Comparison of ENCODE assay signal across 15 cellular contexts in genomic region chr6:88864347-88865057, GRCh38.
DNase-seq lines count a peak whose midpoint lies in the region; ATAC-seq lines count a peak whose summit lies in the region.
"Had no signal": no experiment of that assay in that cellular context is flagged by ENCODE, and none has a peak within 500 bp of the region (broad histone marks: within the 10 kb centered on the region; RNA-seq: fewer than 3 reads in every experiment).

No MANE protein-coding gene starts in this region.

- ATAC-seq in activated T-cell treated with anti-CD3 and anti-CD28 coated beads, Interleukin-2, amount 50 U/mL, for 72 hours (replicated peaks in 1 of 2) = peak; percentile 73 to 81
- ATAC-seq in activated T-cell treated with anti-CD3 and anti-CD28 coated beads, Interleukin-2, amount 50 U/mL, for 4 hours = no peak
- no peak for ATAC-seq in HG03196 (IDR thresholded peaks at IDR 0.05; ENCODE audit: unreplicated experiment)

- peaks cover 2% of the 10 kb centered on the region in 2 donors for H3K36me3 Mint-ChIP-seq in activated T-cell treated with anti-CD3 and anti-CD28 coated beads, Interleukin-2, amount 50 U/mL, for 72 hours (ENCODE audit: insufficient read depth in 2 of 2)
- peaks cover 14% of the 10 kb centered on the region for H3K36me3 Mint-ChIP-seq in activated T-cell treated with anti-CD3 and anti-CD28 coated beads, Interleukin-2, amount 50 U/mL, for 4 hours (ENCODE audit: insufficient read depth)
- peaks cover 19% of the 10 kb centered on the region for H3K36me3 Mint-ChIP-seq in T-helper 1 cell treated with Interleukin-12 subunit alpha and Interleukin-12 subunit beta and Interleukin-4 antibody, amounts not matched to agents 30 μg/mL and 1 μg/mL, for 36 hours (ENCODE audit: low read depth)

- peaks cover 30% of the 10 kb centered on the region for H3K4me1 Mint-ChIP-seq in activated T-cell treated with anti-CD3 and anti-CD28 coated beads, Interleukin-2, amount 50 U/mL, for 72 hours (ENCODE audit: low read depth)
- peaks cover 23% of the 10 kb centered on the region for H3K4me1 Mint-ChIP-seq in activated T-cell treated with anti-CD3 and anti-CD28 coated beads, Interleukin-2, amount 50 U/mL, for 4 hours (ENCODE audit: low read depth)
- peaks cover 30% of the 10 kb centered on the region for H3K4me1 Mint-ChIP-seq in T-helper 1 cell treated with Interleukin-12 subunit alpha and Interleukin-12 subunit beta and Interleukin-4 antibody, amounts not matched to agents 30 μg/mL and 1 μg/mL, for 36 hours (ENCODE audit: low read depth)

- H3K27ac Mint-ChIP-seq in activated T-cell treated with anti-CD3 and anti-CD28 coated beads, Interleukin-2, amount 50 U/mL, for 72 hours = peak overlapping the region; percentile 18
- H3K27ac Mint-ChIP-seq in T-helper 1 cell treated with Interleukin-12 subunit alpha and Interleukin-12 subunit beta and Interleukin-4 antibody, amounts not matched to agents 30 μg/mL and 1 μg/mL, for 36 hours = peak overlapping the region; percentile 16

- no peaks in the 10 kb centered on the region for H3K9me3 Mint-ChIP-seq in activated T-cell treated with anti-CD3 and anti-CD28 coated beads, Interleukin-2, amount 50 U/mL, for 72 hours
- H3K9me3 Mint-ChIP-seq in activated T-cell treated with anti-CD3 and anti-CD28 coated beads, Interleukin-2, amount 50 U/mL, for 4 hours = no peaks in the 10 kb centered on the region
- H3K9me3 Mint-ChIP-seq in T-helper 1 cell treated with Interleukin-12 subunit alpha and Interleukin-12 subunit beta and Interleukin-4 antibody, amounts not matched to agents 30 μg/mL and 1 μg/mL, for 36 hours = no peaks in the 10 kb centered on the region

- no peaks in the 10 kb centered on the region for H3K27me3 Mint-ChIP-seq in activated T-cell treated with anti-CD3 and anti-CD28 coated beads, Interleukin-2, amount 50 U/mL, for 72 hours (ENCODE audit: low read depth)
- H3K27me3 Mint-ChIP-seq in activated T-cell treated with anti-CD3 and anti-CD28 coated beads, Interleukin-2, amount 50 U/mL, for 4 hours (ENCODE audit: low read depth) = no peaks in the 10 kb centered on the region
- H3K27me3 Mint-ChIP-seq in T-helper 1 cell treated with Interleukin-12 subunit alpha and Interleukin-12 subunit beta and Interleukin-4 antibody, amounts not matched to agents 30 μg/mL and 1 μg/mL, for 36 hours (ENCODE audit: low read depth) = no peaks in the 10 kb centered on the region

- DNase-seq in NCI-H2029 treated with DMSO at 0.1 percent for 48 hours (lab: John Stamatoyannopoulos, UW) (peak; percentile 8), NCI-H2029 (lab: John Stamatoyannopoulos, UW) (no peak), renal cortical epithelial cell (ENCODE audit: low read depth) (peak; percentile 24), kidney glomerular epithelial cell (lab: John Stamatoyannopoulos, UW) (no peak)
- no peak for DNase-seq in activated T-cell treated with anti-CD3 and anti-CD28 coated beads, Interleukin-2, amount 50 U/mL, for 72 hours
- no peak for DNase-seq in activated T-cell treated with anti-CD3 and anti-CD28 coated beads, Interleukin-2, amount 50 U/mL, for 4 hours
- DNase-seq: Caco-2, DND-41, GDM1, GOT3, NCI-H1436, NCI-H2171, SIG-M5 had no signal

- peak overlapping the region; percentile 6 to 53 for H3K4me3 Mint-ChIP-seq in activated T-cell treated with anti-CD3 and anti-CD28 coated beads, Interleukin-2, amount 50 U/mL, for 72 hours
- no peak overlapping the region for H3K4me3 Mint-ChIP-seq in activated T-cell treated with anti-CD3 and anti-CD28 coated beads, Interleukin-2, amount 50 U/mL, for 4 hours
- peak overlapping the region; percentile 22 for H3K4me3 Mint-ChIP-seq in T-helper 1 cell treated with Interleukin-12 subunit alpha and Interleukin-12 subunit beta and Interleukin-4 antibody, amounts not matched to agents 30 μg/mL and 1 μg/mL, for 36 hours

Comparison
In these comparisons a context has a peak if more than half of its experiments do, and no peak if none do; other contexts are left out.
1. DNase-seq: peak in NCI-H2029 treated with DMSO at 0.1 percent for 48 hours (single experiment) and renal cortical epithelial cell (single experiment); none in NCI-H2029 (single experiment), activated T-cell treated with anti-CD3 and anti-CD28 coated beads, Interleukin-2, amount 50 U/mL, for 72 hours (0 of 2), activated T-cell treated with anti-CD3 and anti-CD28 coated beads, Interleukin-2, amount 50 U/mL, for 4 hours (single experiment) and kidney glomerular epithelial cell (single experiment).
2. ATAC-seq: peak in activated T-cell treated with anti-CD3 and anti-CD28 coated beads, Interleukin-2, amount 50 U/mL, for 72 hours (2 of 2); none in activated T-cell treated with anti-CD3 and anti-CD28 coated beads, Interleukin-2, amount 50 U/mL, for 4 hours (0 of 2) and HG03196 (single experiment).